ENCODE assay signal across 3 cellular contexts in the genomic region with DNA sequence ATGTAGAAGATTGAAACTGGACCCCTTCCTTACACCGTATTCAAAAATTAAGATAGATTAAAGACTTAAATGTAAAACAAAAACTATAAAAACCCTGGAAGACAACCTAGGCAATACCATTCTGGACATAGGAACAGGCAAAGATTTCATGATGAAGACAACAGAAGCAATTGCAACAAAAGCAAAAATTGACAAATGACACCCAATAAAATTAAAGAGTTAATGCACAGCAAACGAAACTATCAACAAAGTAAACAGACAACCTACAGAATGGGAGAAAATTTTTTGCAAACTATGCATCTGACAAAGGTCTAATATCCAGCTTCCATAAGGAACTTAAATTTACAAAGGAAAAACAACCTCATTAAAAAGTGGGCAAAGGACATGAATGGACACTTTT. TPM values are rescaled to one million over a fixed set of nuclear protein-coding genes. Genes with fewer than 3 reads are reported as not detected.
DNase-seq lines count a peak whose midpoint lies in the region; ATAC-seq, FAIRE-seq and TF ChIP-seq lines count a peak whose summit lies in the region.
"Not testable (repeated sequence)": the region's sequence is repeated elsewhere in the genome, so short reads cannot be mapped to it uniquely, and the experiment has no call there.

No MANE protein-coding gene starts in this region.

- SMC1A ChIA-PET in GM12878 (lab: Charles Lee; ENCODE audit: uncharacterized antibody, unreplicated experiment) = interaction anchor here (1.5 kb wide), 1 partner anchor 11 kb away, joined by 4 read pairs; no protein-coding TSS in a partner anchor

- TF ChIP-seq RAD21 in GM12878 (IDR thresholded peaks at IDR 0.05; ENCODE audit: insufficient read depth, low read depth, low read length); K562 (CRISPR knock-in tag; conservative IDR thresholded peaks at IDR 0.05 in 1 of 2, IDR thresholded peaks at IDR 0.05 in 1 of 2): not testable (repeated sequence)

- peak overlapping the region; percentile 18 for H3K27ac Mint-ChIP-seq in astrocyte (ENCODE audit: unreplicated experiment)

- POLR2A ChIA-PET in GM12878 (lab: Charles Lee) = interaction anchor here (0.7 kb wide), 1 partner anchor 34 kb away, joined by 3 read pairs; no protein-coding TSS in a partner anchor
- POLR2A ChIA-PET in K562 (lab: Yijun Ruan, JAX) = not testable (repeated sequence)

- H3K9me3 ChIP-seq in astrocyte (ENCODE audit: insufficient read depth, low read depth, low read length); GM12878 (replicated peaks; ENCODE audit: control insufficient read depth, insufficient read depth, low read length); K562 (replicated peaks; ENCODE audit: control insufficient read depth, insufficient read depth, low read depth, low read length): not testable (repeated sequence)

- H3K4me3 ChIP-seq in astrocyte (ENCODE audit: insufficient read depth, low read depth, low read length); GM12878; K562: not testable (repeated sequence)

- intact Hi-C loops in GM12878 (cut with micrococcal nuclease; ENCODE audit: unreplicated experiment); K562 (cut with micrococcal nuclease): not testable (repeated sequence)

- H3K9me1 ChIP-seq in K562 (ENCODE audit: control insufficient read depth, insufficient read depth, low read length) = not testable (repeated sequence)

- not testable (repeated sequence) for TF ChIP-seq POLR2A in GM12878 (IDR thresholded peaks at IDR 0.05; ENCODE audit: low read depth, low read length); K562 (conservative IDR thresholded peaks at IDR 0.05)

- H3K36me3 ChIP-seq in astrocyte (ENCODE audit: insufficient read depth, low read length); GM12878 (ENCODE audit: control insufficient read depth in 2 of 2, insufficient read depth in 2 of 2, low read length in 1 of 2): not testable (repeated sequence)
- peaks cover 13% of the 10 kb centered on the region; the same call in 2 of the 3 replicates for H3K36me3 ChIP-seq in K562 (ENCODE audit: control insufficient read depth, insufficient read depth, low read length)

- TF ChIP-seq CTCF in astrocyte (IDR thresholded peaks at IDR 0.05; ENCODE audit: insufficient read depth, low read depth, low read length); GM12878 (IDR thresholded peaks at IDR 0.05 in 2 of 3, conservative IDR thresholded peaks at IDR 0.05 in 1 of 3; ENCODE audit: control insufficient read depth in 2 of 3, extremely low read depth in 1 of 3, insufficient read depth in 1 of 3, low read depth in 3 of 3, low read length in 3 of 3); K562 (IDR thresholded peaks at IDR 0.05 in 2 of 3, conservative IDR thresholded peaks at IDR 0.05 in 1 of 3; ENCODE audit: insufficient read depth in 2 of 3, low read depth in 1 of 3, low read length in 3 of 3): not testable (repeated sequence)

- TF ChIP-seq EP300 in GM12878 (IDR thresholded peaks at IDR 0.05; ENCODE audit: borderline replicate concordance in 1 of 2, control insufficient read depth in 1 of 2, low read depth in 2 of 2, low read length in 2 of 2); K562 (IDR thresholded peaks at IDR 0.05; ENCODE audit: low read length): not testable (repeated sequence)

- H3K4me1 Mint-ChIP-seq in astrocyte (ENCODE audit: low read depth, unreplicated experiment) = not testable (repeated sequence)

- H3K27me3 Mint-ChIP-seq in astrocyte (ENCODE audit: low read depth, unreplicated experiment) = not testable (repeated sequence)

- not testable (repeated sequence) for H3K9me3 Mint-ChIP-seq in astrocyte (ENCODE audit: unreplicated experiment)

- not testable (repeated sequence) for H4K20me1 ChIP-seq in astrocyte (ENCODE audit: insufficient read depth, low read length); GM12878 (ENCODE audit: control insufficient read depth, insufficient read depth); K562 (replicated peaks; ENCODE audit: control insufficient read depth, insufficient read depth, low read length)

- not testable (repeated sequence) for DNase-seq in astrocyte (ENCODE audit: low read depth); GM12878 (ENCODE audit: low read depth, low spot score); K562 (ENCODE audit: extremely low read depth in 1 of 4, low spot score in 3 of 4)

- H3K9ac ChIP-seq in astrocyte (ENCODE audit: low read length); GM12878 (ENCODE audit: control insufficient read depth, insufficient read depth, low read length); K562 (ENCODE audit: insufficient read depth in 1 of 2, low read depth in 2 of 2, low read length in 2 of 2): not testable (repeated sequence)

- 90% methylated on average over 2 of the region's 2 CpGs for WGBS in GM12878 (ENCODE audit: insufficient coverage, insufficient replicate concordance, low lambda C conversion rate, missing lambda C conversion rate)
- 56% methylated on average over 2 of the region's 2 CpGs for WGBS in K562 (ENCODE audit: insufficient coverage, low coverage, missing lambda C conversion rate)

- H3K4me1 ChIP-seq in astrocyte (ENCODE audit: insufficient read depth, low read length); GM12878 (ENCODE audit: control insufficient read depth, insufficient read depth, low read length); K562 (replicated peaks in 1 of 2; ENCODE audit: control insufficient read depth in 2 of 2, insufficient read depth in 2 of 2, low read length in 2 of 2): not testable (repeated sequence)

- not testable (repeated sequence) for H2AFZ ChIP-seq in astrocyte (ENCODE audit: low read depth, low read length); GM12878 (ENCODE audit: control insufficient read depth, low read depth, low read length); K562 (ENCODE audit: low read depth, low read length)

- not testable (repeated sequence) for H3K27me3 ChIP-seq in astrocyte (ENCODE audit: insufficient read depth, low read length); GM12878 (replicated peaks in 1 of 2; ENCODE audit: control insufficient read depth in 2 of 2, insufficient read depth in 2 of 2, low read length in 1 of 2); K562 (ENCODE audit: control insufficient read depth in 2 of 2, insufficient read depth in 2 of 2, low read length in 2 of 2)

- in situ Hi-C loops in GM12878 (cut with MboI); K562 (cut with MboI): not testable (repeated sequence)

- not testable (repeated sequence) for H3K36me3 Mint-ChIP-seq in astrocyte (ENCODE audit: low read depth, unreplicated experiment)

- not testable (repeated sequence) for ATAC-seq in GM12878, K562

- not testable (repeated sequence) for H3K4me3 Mint-ChIP-seq in astrocyte (ENCODE audit: unreplicated experiment)

- not testable (repeated sequence) for BruUV-seq in GM12878 (replicated peaks; lab: Mats Ljungman, UMichigan); K562 (replicated peaks; lab: Mats Ljungman, UMichigan)

- H3K4me2 ChIP-seq in astrocyte (ENCODE audit: low read length); GM12878 (ENCODE audit: control insufficient read depth, insufficient read depth); K562 (ENCODE audit: insufficient read depth, low read length): not testable (repeated sequence)

- CTCF ChIA-PET in GM12878 (lab: Yijun Ruan, JAX) = interaction anchor here (1.7 kb wide), 1 partner anchor 11 kb away, joined by 5 read pairs; no protein-coding TSS in a partner anchor
- CTCF ChIA-PET in K562 (lab: Yijun Ruan, JAX; ENCODE audit: low intra/inter-chr PET ratio) = not testable (repeated sequence)

- not testable (repeated sequence) for H3K27ac ChIP-seq in astrocyte (ENCODE audit: low read depth, low read length); GM12878 (ENCODE audit: control insufficient read depth, insufficient read depth); K562 (ENCODE audit: extremely low read depth, low read depth, low read length)

- FAIRE-seq in astrocyte (lab: Jason Lieb, UNC); GM12878 (lab: Jason Lieb, UNC); K562 (lab: Jason Lieb, UNC): not testable (repeated sequence)

- RAD21 ChIA-PET in GM12878 (lab: Charles Lee; ENCODE audit: unreplicated experiment) = not testable (repeated sequence)

- peaks cover 39% of the 10 kb centered on the region for H3K79me2 ChIP-seq in astrocyte (ENCODE audit: insufficient read depth, low read length)
- H3K79me2 ChIP-seq in GM12878 (ENCODE audit: control insufficient read depth, insufficient read depth, low read length); K562 (ENCODE audit: control insufficient read depth, insufficient read depth, low read length): not testable (repeated sequence)

RNA-seq across cellular contexts. Expression of a gene that starts 37.1 kb away (rescaled TPM):
- total RNA-seq in astrocyte = 3.2 and 6.4 TPM in 2 replicates
- 65.4 and 73.6 TPM in 2 replicates for total RNA-seq in GM12878 (2013; cell fraction: nucleolus; rRNA removed)
- total RNA-seq in GM12878 (2014; rRNA removed) = 20.0 and 23.1 TPM in 2 replicates
- 24.2 and 25.6 TPM in 2 replicates for total RNA-seq in GM12878 (2014; rRNA removed; fragmentation: Illumina TruSeq; extraction: Trizol)
- 14.5 and 15.0 TPM in 2 replicates for total RNA-seq in GM12878 (2021)
- polyA plus RNA-seq in GM12878 (2011; ENCODE audit: low read depth) = 2.6 TPM
- 12.3 and 20.7 TPM in 2 replicates for polyA plus RNA-seq in GM12878 (2011; rRNA removed)
- 4.4 and 5.3 TPM in 2 replicates for polyA plus RNA-seq in GM12878 (2011; cell fraction: cytosol; rRNA removed)
- 9.0 and 11.1 TPM in 2 replicates for polyA plus RNA-seq in GM12878 (2011; cell fraction: nucleus; rRNA removed)
- 4.9 and 6.0 TPM in 2 replicates for polyA plus RNA-seq in GM12878 (2012)
- 18.6 and 22.4 TPM in 2 replicates for polyA plus RNA-seq in GM12878 (2014; fragmentation: Illumina TruSeq; extraction: Trizol)
- polyA plus RNA-seq in GM12878 (2014; fragmentation: Nextera tagmentation; extraction: Ambion mirVana) = 1 to 10 TPM; 4.0 to 4.2 TPM
- polyA plus RNA-seq in GM12878 (2014; rRNA removed) = 8.1 and 8.7 TPM in 2 replicates
- 10 to 100 TPM; 12.2 to 13.4 TPM for polyA plus RNA-seq in GM12878 (2016; fragmentation: Nextera tagmentation; extraction: Ambion mirVana)
- 32.0 and 34.5 TPM in 2 replicates for polyA minus RNA-seq in GM12878 (2011; rRNA and poly(A)+ RNA removed)
- polyA minus RNA-seq in GM12878 (2011; cell fraction: cytosol; rRNA and poly(A)+ RNA removed) = 6.3 and 7.4 TPM in 2 replicates
- 21.9 and 47.4 TPM in 2 replicates for polyA minus RNA-seq in GM12878 (2011; cell fraction: nucleus; rRNA and poly(A)+ RNA removed)
- 43.6 and 131 TPM in 2 replicates for total RNA-seq in K562 (2011; cell fraction: chromatin; rRNA removed; ENCODE audit: low replicate concordance)
- total RNA-seq in K562 (2011; cell fraction: nucleolus; rRNA removed) = 15.2 and 23.4 TPM in 2 replicates
- total RNA-seq in K562 (2011; cell fraction: nucleoplasm; rRNA removed) = 46.1 and 76.3 TPM in 2 replicates
- total RNA-seq in K562 (2014; rRNA removed) = 10.3 and 11.0 TPM in 2 replicates
- total RNA-seq in K562 (2014; rRNA removed; fragmentation: Illumina TruSeq; extraction: Trizol) = 16.8 and 18.6 TPM in 2 replicates
- total RNA-seq in K562 (2015; rRNA removed; fragmentation: Illumina TruSeq; extraction: Trizol) = 14.9 and 17.5 TPM in 2 replicates
- 9.7 and 11.7 TPM in 2 replicates for total RNA-seq in K562 (2021)
- polyA plus RNA-seq in K562 (2011; rRNA removed) = 14.4 and 17.4 TPM in 2 replicates
- 1.9 and 5.6 TPM in 2 replicates for polyA plus RNA-seq in K562 (2011; cell fraction: cytosol; rRNA removed)
- 11.9 and 18.2 TPM in 2 replicates for polyA plus RNA-seq in K562 (2011; cell fraction: nucleus; rRNA removed)
- 5.3 and 6.3 TPM in 2 replicates for polyA plus RNA-seq in K562 (2012)
- polyA plus RNA-seq in K562 (2014; fragmentation: Illumina TruSeq; extraction: Trizol) = 10.1 and 10.3 TPM in 2 replicates
- 1 to 10 TPM; 2.4 to 3.6 TPM for polyA plus RNA-seq in K562 (2014; fragmentation: Nextera tagmentation; extraction: Ambion mirVana)
- polyA plus RNA-seq in K562 (2014; rRNA removed) = 9.1 and 11.2 TPM in 2 replicates
- 55.1 and 57.7 TPM in 2 replicates for polyA minus RNA-seq in K562 (2011; rRNA and poly(A)+ RNA removed)
- polyA minus RNA-seq in K562 (2011; cell fraction: cytosol; rRNA and poly(A)+ RNA removed) = 7.3 and 9.8 TPM in 2 replicates
- polyA minus RNA-seq in K562 (2011; cell fraction: nucleus; rRNA and poly(A)+ RNA removed) = 28.5 and 46.5 TPM in 2 replicates
